Comparison of ENCODE assay signal across 8 cellular contexts in the genomic region with DNA sequence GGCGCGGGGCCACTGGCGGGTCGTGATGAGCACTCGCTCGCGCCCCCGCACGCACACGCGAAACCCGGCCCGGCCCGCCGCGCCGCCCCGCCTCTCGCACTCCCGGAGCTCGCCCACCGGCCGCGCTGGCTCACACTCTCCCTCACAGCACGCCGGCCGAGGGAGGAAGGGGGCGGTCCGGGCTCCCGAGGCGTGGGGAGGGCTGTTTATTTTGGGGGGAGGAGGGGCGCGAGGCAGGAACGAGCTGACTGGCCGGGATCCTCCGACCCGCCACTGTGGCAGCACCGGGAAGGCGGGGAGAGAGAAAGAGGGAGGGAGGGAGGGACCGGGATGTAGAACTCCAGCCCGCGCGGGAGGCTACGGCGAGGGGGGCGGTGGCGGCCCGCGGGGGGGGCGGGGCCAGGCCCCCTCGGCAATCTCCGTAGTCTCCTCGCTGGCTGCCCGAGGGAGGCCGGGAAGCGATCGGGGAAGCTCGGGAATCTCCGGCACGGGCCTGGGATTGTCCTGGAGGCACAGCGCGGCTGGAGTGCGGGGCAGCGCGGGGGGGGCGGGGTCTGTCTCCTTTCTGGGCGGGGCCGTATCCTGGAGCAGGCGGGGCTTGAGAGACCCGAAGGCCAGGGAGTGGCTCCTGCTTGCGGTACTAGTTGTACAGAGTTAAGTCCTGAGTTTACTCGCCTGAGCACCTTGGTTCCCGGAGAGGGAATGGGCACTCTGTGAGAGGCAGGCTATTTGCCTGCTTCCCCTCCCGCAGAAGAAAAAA. TPM values are rescaled to one million over a fixed set of nuclear protein-coding genes. Genes with fewer than 3 reads are reported as not detected.
DNase-seq lines count a peak whose midpoint lies in the region; ATAC-seq, FAIRE-seq and TF ChIP-seq lines count a peak whose summit lies in the region.

A gene with protein sequence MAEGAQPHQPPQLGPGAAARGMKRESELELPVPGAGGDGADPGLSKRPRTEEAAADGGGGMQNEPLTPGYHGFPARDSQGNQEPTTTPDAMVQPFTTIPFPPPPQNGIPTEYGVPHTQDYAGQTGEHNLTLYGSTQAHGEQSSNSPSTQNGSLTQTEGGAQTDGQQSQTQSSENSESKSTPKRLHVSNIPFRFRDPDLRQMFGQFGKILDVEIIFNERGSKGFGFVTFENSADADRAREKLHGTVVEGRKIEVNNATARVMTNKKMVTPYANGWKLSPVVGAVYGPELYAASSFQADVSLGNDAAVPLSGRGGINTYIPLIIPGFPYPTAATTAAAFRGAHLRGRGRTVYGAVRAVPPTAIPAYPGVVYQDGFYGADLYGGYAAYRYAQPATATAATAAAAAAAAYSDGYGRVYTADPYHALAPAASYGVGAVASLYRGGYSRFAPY (minus strand): TSS at position 179 of the 760 bp plus-strand sequence. CDS start 399 bp downstream, outside the sequence.

- 0 to 1% (median 1%) methylated on average over 23 to 74 of the region's 74 CpGs for WGBS in spleen, 5 donors

- H3K27me3 ChIP-seq in BJ (ENCODE audit: control insufficient read depth, insufficient read depth, low read length) (no peaks in the 10 kb centered on the region), keratinocyte (ENCODE audit: control insufficient read depth, extremely low read depth, insufficient read depth, low read length) (no peaks in the 10 kb centered on the region), spleen (replicated peaks in 1 of 7) (peaks cover 0 to 82% (median 13%) of the 10 kb centered on the region in 7 donors)

- H3K4me3 ChIP-seq in BJ (ENCODE audit: low read depth, low read length) = peak within 1 kb of the TSS; percentile 97
- peak within 1 kb of the TSS; percentile 82 to 91 (median 87) for H3K4me3 ChIP-seq in keratinocyte (ENCODE audit: control insufficient read depth in 2 of 3, extremely low read depth in 1 of 3, insufficient read depth in 2 of 3, low read depth in 1 of 3, low read length in 3 of 3)
- H3K4me3 ChIP-seq in spleen = peak within 1 kb of the TSS; percentile 56 to 85 (median 70)

- dilution Hi-C loops in keratinocyte (cut with MboI; ENCODE audit: extremely low pct_ligation_motif_present, low sequenced_read_pairs) = no loop called here

- peak; percentile 83 for ATAC-seq in activated CD4-positive, alpha-beta T cell treated with anti-CD3 and anti-CD28 coated beads for 36 hours
- no peak for ATAC-seq in HG03469 (IDR thresholded peaks at IDR 0.05; ENCODE audit: unreplicated experiment)

- no peaks in the 10 kb centered on the region for H3K27me3 Mint-ChIP-seq in HFFc6 (ENCODE audit: insufficient read depth)
- peaks cover 2% of the 10 kb centered on the region for H3K27me3 Mint-ChIP-seq in activated CD4-positive, alpha-beta T cell treated with anti-CD3 and anti-CD28 coated beads for 36 hours
- no peaks in the 10 kb centered on the region for H3K27me3 Mint-ChIP-seq in chondrocyte (ENCODE audit: low read depth)

- H3K36me3 Mint-ChIP-seq in HFFc6 (ENCODE audit: low read depth) (peaks cover 18% of the 10 kb centered on the region; the same call in 1 of the 2 replicates), chondrocyte (ENCODE audit: low read depth) (peaks cover 2% of the 10 kb centered on the region)
- H3K36me3 Mint-ChIP-seq in activated CD4-positive, alpha-beta T cell treated with anti-CD3 and anti-CD28 coated beads for 36 hours (ENCODE audit: low read depth) = no peaks in the 10 kb centered on the region

- peak; percentile 48 for FAIRE-seq in keratinocyte (lab: Jason Lieb, UNC)

- H3K36me3 ChIP-seq in BJ (ENCODE audit: control insufficient read depth, insufficient read depth, low read length) = no peaks in the 10 kb centered on the region
- H3K36me3 ChIP-seq in keratinocyte (ENCODE audit: control insufficient read depth in 2 of 2, extremely low read depth in 1 of 2, insufficient read depth in 2 of 2, low read length in 2 of 2) = no peaks in the 10 kb centered on the region
- no peaks in the 10 kb centered on the region for H3K36me3 ChIP-seq in spleen

- peak within 1 kb of the TSS; percentile 99 for H3K4me2 ChIP-seq in keratinocyte (ENCODE audit: control insufficient read depth, extremely low read depth, insufficient read depth, low read depth, low read length)

- no peaks in the 10 kb centered on the region for H3K9me3 Mint-ChIP-seq in HFFc6
- no peaks in the 10 kb centered on the region for H3K9me3 Mint-ChIP-seq in activated CD4-positive, alpha-beta T cell treated with anti-CD3 and anti-CD28 coated beads for 36 hours (ENCODE audit: low read depth)
- no peaks in the 10 kb centered on the region for H3K9me3 Mint-ChIP-seq in chondrocyte (ENCODE audit: low read depth)

- H2AFZ ChIP-seq in keratinocyte (ENCODE audit: control insufficient read depth, low read length) = peak within 1 kb of the TSS; percentile 93

- TF ChIP-seq CTCF in BJ (IDR thresholded peaks at IDR 0.05; ENCODE audit: insufficient read depth, low read depth, low read length) (no peak), HFFc6 (IDR thresholded peaks at IDR 0.05) (no peak), chondrocyte (IDR thresholded peaks at IDR 0.05) (no peak), keratinocyte (optimal IDR thresholded peaks at IDR 0.05 in 1 of 3, IDR thresholded peaks at IDR 0.05 in 1 of 3, conservative IDR thresholded peaks at IDR 0.05 in 1 of 3; ENCODE audit: extremely low read depth in 1 of 3, insufficient read depth in 2 of 3, low read length in 3 of 3) (no peak), spleen (IDR thresholded peaks at IDR 0.05 in 8 of 11, conservative IDR thresholded peaks at IDR 0.05 in 3 of 11) (no peak)

- POLR2A ChIA-PET in BJ (lab: Charles Lee) = interaction anchor here (0.5 to 0.7 kb wide), 5 partner anchors 29 to 1542 kb away, joined by 3 to 14 read pairs (median 6); no protein-coding TSS in a partner anchor
- POLR2A ChIA-PET in activated CD4-positive, alpha-beta T cell treated with anti-CD3 and anti-CD28 coated beads for 36 hours (lab: Charles Lee) = interaction anchor here (0.5 to 1.1 kb wide), 3 partner anchors 13 to 44 kb away, joined by 3 to 4 read pairs (median 4); no protein-coding TSS in a partner anchor

- peak within 1 kb of the TSS; percentile 91 for H3K9ac ChIP-seq in keratinocyte (ENCODE audit: control insufficient read depth, extremely low read depth, insufficient read depth, low read length)

- peaks cover 41% of the 10 kb centered on the region for H3K79me2 ChIP-seq in keratinocyte (ENCODE audit: control insufficient read depth, insufficient read depth, low read length)

- H3K9me3 ChIP-seq in keratinocyte (ENCODE audit: control insufficient read depth, low read depth, low read length) (no peaks in the 10 kb centered on the region), spleen (no peaks in the 10 kb centered on the region)

- no peaks in the 10 kb centered on the region for H4K20me1 ChIP-seq in keratinocyte (ENCODE audit: control insufficient read depth, extremely low read depth, insufficient read depth, low read length)

- H3K4me1 ChIP-seq in keratinocyte (ENCODE audit: control insufficient read depth, extremely low read depth, insufficient read depth, low read length) = peaks cover 16% of the 10 kb centered on the region
- H3K4me1 ChIP-seq in spleen = peaks cover 6 to 37% (median 16%) of the 10 kb centered on the region in 6 donors

- DNase-seq in BJ (ENCODE audit: low read depth) (peak; percentile 75), HFFc6 (peak; percentile 94), NCI-H446 treated with DMSO at 0.1 percent for 48 hours (lab: John Stamatoyannopoulos, UW) (peak; percentile 91), chondrocyte (ENCODE audit: low spot score) (peak; percentile 97), keratinocyte (ENCODE audit: low read depth, low spot score) (peak; percentile 78), spleen (peak; percentile 90)
- DNase-seq in activated CD4-positive, alpha-beta T cell treated with anti-CD3 and anti-CD28 coated beads for 36 hours = peak; percentile 87

- H3K27ac Mint-ChIP-seq in HFFc6 (peak within 1 kb of the TSS; percentile 86), chondrocyte (ENCODE audit: unreplicated experiment) (peak within 1 kb of the TSS; percentile 95)
- peak within 1 kb of the TSS; percentile 72 for H3K27ac Mint-ChIP-seq in activated CD4-positive, alpha-beta T cell treated with anti-CD3 and anti-CD28 coated beads for 36 hours

- CTCF ChIA-PET in BJ (lab: Yijun Ruan, JAX) = interaction anchor here (0.6 to 10.6 kb wide), 6 partner anchors 11 to 98 kb away, joined by 3 to 64 read pairs (median 4); no protein-coding TSS in a partner anchor
- CTCF ChIA-PET in activated CD4-positive, alpha-beta T cell treated with anti-CD3 and anti-CD28 coated beads for 36 hours (lab: Charles Lee) = interaction anchor here (0.9 to 6.1 kb wide), 3 partner anchors 10 to 96 kb away, joined by 3 to 50 read pairs (median 6); no protein-coding TSS in a partner anchor

- TF ChIP-seq POLR2A in spleen (IDR thresholded peaks at IDR 0.05) = no peak

- intact Hi-C loops in activated CD4-positive, alpha-beta T cell treated with anti-CD3 and anti-CD28 coated beads for 36 hours (cut with DNase I, micrococcal nuclease) = loop anchor here (1.0 to 5.0 kb wide), 6 partner anchors 36 to 727 kb away; a partner anchor contains a TSS
- intact Hi-C loops in spleen (cut with DNase I; ENCODE audit: low total_unique reads) = no loop called here

- no peaks in the 10 kb centered on the region for H3K9me1 ChIP-seq in keratinocyte (ENCODE audit: control insufficient read depth, extremely low read depth, insufficient read depth, low read length)

- H3K4me3 Mint-ChIP-seq in HFFc6 (peak within 1 kb of the TSS; percentile 96), chondrocyte (ENCODE audit: unreplicated experiment) (peak within 1 kb of the TSS; percentile 88)
- H3K4me3 Mint-ChIP-seq in activated CD4-positive, alpha-beta T cell treated with anti-CD3 and anti-CD28 coated beads for 36 hours = peak within 1 kb of the TSS; percentile 80

- H3K27ac ChIP-seq in keratinocyte (ENCODE audit: control insufficient read depth, insufficient read depth, low read length) (peak within 1 kb of the TSS; percentile 70), spleen (peak within 1 kb of the TSS; percentile 48 to 86 (median 82))

- H3K4me1 Mint-ChIP-seq in HFFc6 (ENCODE audit: low read depth) (peaks cover 37% of the 10 kb centered on the region), chondrocyte (ENCODE audit: low read depth) (peaks cover 31% of the 10 kb centered on the region)
- peaks cover 20% of the 10 kb centered on the region for H3K4me1 Mint-ChIP-seq in activated CD4-positive, alpha-beta T cell treated with anti-CD3 and anti-CD28 coated beads for 36 hours

RNA-seq across cellular contexts. Expression of the gene that starts here (rescaled TPM):
- polyA plus RNA-seq in BJ (2011; rRNA removed) (221 and 222 TPM in 2 replicates), keratinocyte (95.9 to 125 TPM (median 118 TPM) in 3 replicates), spleen (1 to 10 TPM; 2.6 to 8.9 (median 2.7) TPM)
- 211 and 275 TPM in 2 replicates for polyA minus RNA-seq in BJ (2011; rRNA and poly(A)+ RNA removed)
- total RNA-seq in HFFc6 (2021; fragmentation: NEBNext Ultra II Directional; extraction: Animal tissue kit (Norgen Biotek cat#: 25700)) = 100 to 1,000 TPM; 139 to 165 (median 155) TPM
- 1 to 10 TPM; 6.9 to 7.7 TPM for total RNA-seq in activated CD4-positive, alpha-beta T cell treated with anti-CD3 and anti-CD28 coated beads for 36 hours
- total RNA-seq in chondrocyte (140 to 148 TPM (median 147 TPM) in 3 replicates), spleen (10 to 100 TPM; 23.2 to 39.6 (median 34.7) TPM)
- polyA plus RNA-seq in keratinocyte (2011; ENCODE audit: low read depth) = 60.1 TPM
- polyA plus RNA-seq in keratinocyte (2011; cell fraction: cytosol; rRNA removed) = 84.0 and 94.1 TPM in 2 replicates
- polyA plus RNA-seq in keratinocyte (2011; cell fraction: nucleus; rRNA removed) = 128 and 130 TPM in 2 replicates
- 37.4 and 70.8 TPM in 2 replicates for polyA plus RNA-seq in keratinocyte (2012; ENCODE audit: low replicate concordance)
- polyA minus RNA-seq in keratinocyte = 155 to 189 TPM (median 185 TPM) in 3 replicates
- polyA minus RNA-seq in keratinocyte (2011; cell fraction: cytosol; rRNA and poly(A)+ RNA removed) = 91.1 TPM
- polyA minus RNA-seq in keratinocyte (2011; cell fraction: nucleus; rRNA and poly(A)+ RNA removed) = 99.2 and 183 TPM in 2 replicates
